Comparison of ENCODE assay signal across 11 cellular contexts in genomic region chr2:181992776-181993175, GRCh38.
DNase-seq lines count a peak whose midpoint lies in the region; ATAC-seq and TF ChIP-seq lines count a peak whose summit lies in the region.
"Had no signal": no experiment of that assay in that cellular context is flagged by ENCODE, and none has a peak within 500 bp of the region (broad histone marks: within the 10 kb centered on the region; RNA-seq: fewer than 3 reads in every experiment).

No MANE protein-coding gene starts in this region.

- POLR2A ChIA-PET in GM10248 (lab: Yijun Ruan, JAX) = no interaction called here

- CTCF ChIA-PET in GM10248 (lab: Yijun Ruan, JAX) = no interaction called here

- peak; percentile 79 for ATAC-seq in GM19351 (IDR thresholded peaks at IDR 0.05; ENCODE audit: unreplicated experiment)
- peak; percentile 70 for ATAC-seq in HG02678 (IDR thresholded peaks at IDR 0.05; ENCODE audit: unreplicated experiment)
- ATAC-seq in HG03442 (IDR thresholded peaks at IDR 0.05; ENCODE audit: unreplicated experiment) = peak; percentile 88
- ATAC-seq: T-helper 17 cell had no signal

- peak; percentile 55 for DNase-seq in GM10248 (ENCODE audit: extremely low spot score)
- DNase-seq in stimulated activated CD4-positive, alpha-beta T cell treated with anti-CD3 and anti-CD28 coated beads, Interleukin-4, amount 100 ng/mL, for 24 hours = no peak
- no peak for DNase-seq in NCI-H748 treated with DMSO at 0.1 percent for 48 hours (lab: John Stamatoyannopoulos, UW)
- DNase-seq in NCI-H510A treated with DMSO at 0.1 percent for 48 hours (lab: John Stamatoyannopoulos, UW) = no peak
- no peak for DNase-seq in nucleus accumbens (lab: John Stamatoyannopoulos, UW)
- DNase-seq: EL, NCI-H1092 treated with DMSO at 0.1 percent for 48 hours, T-helper 17 cell had no signal

- no peak for TF ChIP-seq CTCF in GM10248 (IDR thresholded peaks at IDR 0.05; ENCODE audit: control extremely low read depth, extremely low read depth, low read depth, missing control alignments)
